9 cellular contexts compared by ENCODE assay signal in the genomic region with DNA sequence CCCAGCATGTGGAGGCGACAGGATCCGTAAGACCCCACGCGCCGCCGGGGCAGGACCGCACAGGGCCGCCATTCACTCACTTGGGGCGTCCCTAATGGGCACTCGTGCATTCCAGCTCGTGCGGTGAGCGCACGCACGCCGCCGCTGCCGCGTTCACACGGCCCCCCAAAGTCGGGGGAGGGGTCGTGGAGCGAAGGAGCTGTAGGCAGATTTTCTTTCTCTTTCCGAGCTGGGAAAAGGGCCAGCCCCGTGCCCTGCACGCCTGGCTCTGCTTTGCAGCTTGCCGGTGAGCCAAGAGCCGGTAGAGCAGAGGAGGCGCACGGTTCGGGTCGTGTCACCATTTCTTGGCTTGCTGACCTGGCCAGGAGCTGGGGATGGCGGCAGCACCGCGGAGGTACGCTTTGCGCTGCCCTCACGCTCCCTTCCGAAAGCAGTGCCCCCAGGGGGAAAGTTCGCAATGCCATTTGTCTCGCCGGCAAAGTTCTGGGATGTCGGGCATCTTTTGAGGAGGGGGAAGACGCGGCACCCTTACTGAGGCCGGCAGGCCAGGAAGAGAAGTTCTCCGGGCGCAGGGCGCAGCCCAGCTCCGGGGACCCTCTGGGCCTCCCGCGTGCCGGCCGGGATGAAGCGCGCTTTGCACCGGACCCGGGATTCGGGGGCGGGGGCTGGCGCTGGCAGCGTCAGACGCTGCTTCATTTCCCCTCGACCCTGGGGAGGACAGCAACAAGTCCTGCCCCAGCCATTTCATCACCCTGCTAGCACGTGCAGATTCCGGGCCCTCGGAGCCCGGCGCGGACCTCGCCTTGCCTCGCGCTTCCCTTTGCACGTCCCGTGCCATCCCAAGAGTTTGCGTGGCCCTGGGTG. TPM values are rescaled to one million over a fixed set of nuclear protein-coding genes. Genes with fewer than 3 reads are reported as not detected.
DNase-seq lines count a peak whose midpoint lies in the region; ATAC-seq and TF ChIP-seq lines count a peak whose summit lies in the region.
"Had no signal": no experiment of that assay in that cellular context is flagged by ENCODE, and none has a peak within 500 bp of the region (broad histone marks: within the 10 kb centered on the region; RNA-seq: fewer than 3 reads in every experiment).

No MANE protein-coding gene starts in this region.

- peak overlapping the region; percentile 81 for H3K4me3 ChIP-seq in iPS-15b (ENCODE audit: low read depth, low read length)
- peak overlapping the region; percentile 46 to 51 for H3K4me3 ChIP-seq in tibial artery

- H3K27me3 Mint-ChIP-seq in activated T-cell treated with anti-CD3 and anti-CD28 coated beads, Interleukin-2, amount 50 U/mL, for 72 hours (ENCODE audit: low read depth) = peaks cover 35% of the 10 kb centered on the region

- peak; percentile 14 for ATAC-seq in Right ventricle myocardium superior (ENCODE audit: poor library complexity)
- ATAC-seq in Right ventricle myocardium inferior = no peak
- peak in 1 of 2 donors; percentile 18 for ATAC-seq in activated T-cell treated with anti-CD3 and anti-CD28 coated beads, Interleukin-2, amount 50 U/mL, for 72 hours (replicated peaks in 1 of 2)
- no peak for ATAC-seq in HG03280 (IDR thresholded peaks at IDR 0.05; ENCODE audit: unreplicated experiment)

- intact Hi-C loops in Right ventricle myocardium superior (cut with DNase I) = no loop called here
- intact Hi-C loops in Right ventricle myocardium inferior (cut with DNase I) = no loop called here
- intact Hi-C loops in tibial artery (cut with DNase I; ENCODE audit: low total_unique reads) = no loop called here

- peak overlapping the region; percentile 83 for H3K9ac ChIP-seq in iPS-15b (ENCODE audit: low read depth, low read length)

- H3K4me1 ChIP-seq in iPS-15b (ENCODE audit: control insufficient read depth, insufficient read depth, low read length) (peaks cover 13% of the 10 kb centered on the region), tibial artery (peaks cover 0 to 56% (median 49%) of the 10 kb centered on the region in 4 donors)

- H3K27me3 ChIP-seq in iPS-15b (ENCODE audit: control insufficient read depth, insufficient read depth, low read length) = peaks cover 23% of the 10 kb centered on the region
- H3K27me3 ChIP-seq in tibial artery = peaks cover 0 to 68% of the 10 kb centered on the region in 2 donors

- H3K9me3 ChIP-seq in iPS-15b (ENCODE audit: control insufficient read depth, insufficient read depth, low read length) (no peaks in the 10 kb centered on the region), tibial artery (no peaks in the 10 kb centered on the region)

- peaks cover 45% of the 10 kb centered on the region for H3K4me1 Mint-ChIP-seq in activated T-cell treated with anti-CD3 and anti-CD28 coated beads, Interleukin-2, amount 50 U/mL, for 72 hours (ENCODE audit: low read depth)

- DNase-seq in Right ventricle myocardium superior = no peak
- no peak for DNase-seq in Right ventricle myocardium inferior (ENCODE audit: missing footprints)
- peak; percentile 32 to 35 for DNase-seq in activated T-cell treated with anti-CD3 and anti-CD28 coated beads, Interleukin-2, amount 50 U/mL, for 72 hours
- DNase-seq in tibial artery = no peak
- no peak for DNase-seq in HT-29 (ENCODE audit: low spot score)
- DNase-seq in UCSD-AML1 (lab: John Stamatoyannopoulos, UW; ENCODE audit: unreplicated experiment) = no peak

- peaks cover 33% of the 10 kb centered on the region for H3K36me3 ChIP-seq in iPS-15b (ENCODE audit: control insufficient read depth, insufficient read depth, low read length)
- no peaks in the 10 kb centered on the region for H3K36me3 ChIP-seq in tibial artery

- H3K9me3 Mint-ChIP-seq in activated T-cell treated with anti-CD3 and anti-CD28 coated beads, Interleukin-2, amount 50 U/mL, for 72 hours = peaks cover 0 to 1% of the 10 kb centered on the region in 2 donors
- H3K9me3 Mint-ChIP-seq: central memory CD8-positive, alpha-beta T cell had no signal

- H3K27ac Mint-ChIP-seq in activated T-cell treated with anti-CD3 and anti-CD28 coated beads, Interleukin-2, amount 50 U/mL, for 72 hours = no peak overlapping the region

- no peak for TF ChIP-seq CTCF in tibial artery (IDR thresholded peaks at IDR 0.05)

- peak overlapping the region; percentile 90 for H3K4me3 Mint-ChIP-seq in activated T-cell treated with anti-CD3 and anti-CD28 coated beads, Interleukin-2, amount 50 U/mL, for 72 hours

- H3K36me3 Mint-ChIP-seq in activated T-cell treated with anti-CD3 and anti-CD28 coated beads, Interleukin-2, amount 50 U/mL, for 72 hours (ENCODE audit: insufficient read depth in 2 of 2) = peaks cover 26 to 60% of the 10 kb centered on the region in 2 donors

- H3K27ac ChIP-seq in tibial artery = peak overlapping the region in 1 of 2 donors; percentile 42

RNA-seq across cellular contexts. Expression of gene STC2, which starts 0.9 kb away (rescaled TPM):
- total RNA-seq in Right ventricle myocardium superior (9.6 TPM), Right ventricle myocardium inferior (10.4 TPM)
- total RNA-seq in activated T-cell treated with anti-CD3 and anti-CD28 coated beads, Interleukin-2, amount 50 U/mL, for 72 hours = 10 to 100 TPM; 44.5 to 59.3 TPM
- not detected in 2 replicates for total RNA-seq in HT-29 (2014; rRNA removed; shearing (Covaris generic))

Comparison
In these comparisons a context has a peak if more than half of its experiments do, and no peak if none do; other contexts are left out.
1. DNase-seq: peak in activated T-cell treated with anti-CD3 and anti-CD28 coated beads, Interleukin-2, amount 50 U/mL, for 72 hours (2 of 2); none in Right ventricle myocardium superior (single experiment), Right ventricle myocardium inferior (single experiment), tibial artery (0 of 2), HT-29 (single experiment) and UCSD-AML1 (single experiment).
2. RNA of gene STC2, which starts 0.9 kb away (total RNA-seq): 44.5 to 59.3 TPM in activated T-cell treated with anti-CD3 and anti-CD28 coated beads, Interleukin-2, amount 50 U/mL, for 72 hours, 10.4 TPM in Right ventricle myocardium inferior (single experiment) and 9.6 TPM in Right ventricle myocardium superior (single experiment); not detected in HT-29; every median in the first group is over 10 times any median in the second.